1 cellular context compared by ENCODE assay signal in genomic region chr3:101829066-101829830, GRCh38.
A peak's percentile ranks its signal among the peaks of the same experiment; 100 is the strongest.
TF ChIP-seq lines count a peak whose summit lies in the region.

No MANE protein-coding gene starts in this region.

TF ChIP-seq in GM12878, 131 proteins besides CTCF, POLR2A, EP300 and RAD21 (continued from another document):
- no peak for TF ChIP-seq MYB (IDR thresholded peaks at IDR 0.05; ENCODE audit: borderline replicate concordance, low read depth, low read length)
- no peak for TF ChIP-seq SMC3 (IDR thresholded peaks at IDR 0.05; ENCODE audit: borderline replicate concordance, low read length)
- TF ChIP-seq IKZF1 (conservative IDR thresholded peaks at IDR 0.05): no peak; the same call in 1 of the 2 replicates
- TF ChIP-seq IRF4 (IDR thresholded peaks at IDR 0.05; ENCODE audit: low read depth, low read length): 0 out of 2 replicates have a peak, but pooled peaks have one; percentile 6
- TF ChIP-seq RCOR1 (conservative IDR thresholded peaks at IDR 0.05; ENCODE audit: low read depth, low read length): no peak
- peak; percentile 21 to 32; a peak in 2 of 4 replicates for TF ChIP-seq IKZF2 (IDR thresholded peaks at IDR 0.05)
- no peak for TF ChIP-seq STAT3 (IDR thresholded peaks at IDR 0.05; ENCODE audit: low read depth, low read length)
- 0 out of 2 replicates have a peak, but pooled peaks have one; percentile 63 for TF ChIP-seq HDGF (IDR thresholded peaks at IDR 0.05)
- no peak for TF ChIP-seq FOS (IDR thresholded peaks at IDR 0.05; ENCODE audit: borderline replicate concordance, extremely low read depth, insufficient read length)
- TF ChIP-seq MXI1 (IDR thresholded peaks at IDR 0.05; ENCODE audit: low read depth, low read length): peak; percentile 38; the same call in 1 of the 2 replicates
- TF ChIP-seq BCLAF1 (IDR thresholded peaks at IDR 0.05): no peak
- no peak for TF ChIP-seq SIN3A (IDR thresholded peaks at IDR 0.05; ENCODE audit: low read depth, low read length)
- TF ChIP-seq RFX5 (IDR thresholded peaks at IDR 0.05; ENCODE audit: low read depth, low read length): no peak
